10 cellular contexts compared by ENCODE assay signal in genomic region chr19:39037194-39037593, GRCh38. TPM values are rescaled to one million over a fixed set of nuclear protein-coding genes. Genes with fewer than 3 reads are reported as not detected.
"Had no signal": no experiment of that assay in that cellular context is flagged by ENCODE, and none has a peak within 500 bp of the region (broad histone marks: within the 10 kb centered on the region; RNA-seq: fewer than 3 reads in every experiment).

No MANE protein-coding gene starts in this region.

- H3K27ac Mint-ChIP-seq: H9, HFFc6, IgD-negative memory B cell had no signal

- H3K4me3 Mint-ChIP-seq: H9, HFFc6, IgD-negative memory B cell had no signal

- FAIRE-seq: HTR-8/SVneo had no signal

- H3K4me1 Mint-ChIP-seq: IgD-negative memory B cell had no signal

- DNase-seq: GOT3, H9, HCEC 1CT, HFFc6, Kasumi-1, KG1 had no signal

RNA-seq across cellular contexts. Expression of gene FBXO27, which starts 4.8 kb away (rescaled TPM):
- total RNA-seq: HT-29 had no signal

RNA-seq across cellular contexts. Expression of gene ACP7, which starts 47.0 kb away (rescaled TPM):
- total RNA-seq: H4, HFFc6, HT-29 had no signal
- polyA plus RNA-seq: IgD-negative memory B cell had no signal
